8 cellular contexts compared by ENCODE assay signal in genomic region chr12:56020437-56021189, GRCh38. TPM values are rescaled to one million over a fixed set of nuclear protein-coding genes. Genes with fewer than 3 reads are reported as not detected.
DNase-seq lines count a peak whose midpoint lies in the region; ATAC-seq and TF ChIP-seq lines count a peak whose summit lies in the region.

TSS of gene IKZF4 (plus strand) at chr12:56021043. CDS start at chr12:56021494, 451 bp downstream.

- H4K20me1 ChIP-seq in BLaER1 treated with 17β-estradiol and CSF1 and Interleukin-3, amounts not matched to agents 10 nM and 100 nM, result no peaks in the 10 kb centered on the region

- H3K9ac ChIP-seq in BLaER1 treated with 17β-estradiol and CSF1 and Interleukin-3, amounts not matched to agents 10 nM and 100 nM, result peak within 1 kb of the TSS; percentile 64 to 82 (median 79); a peak in 21 of 22 replicates
- H3K9ac ChIP-seq in NT2/D1 (ENCODE audit: insufficient read length, low read depth), result peak within 1 kb of the TSS; percentile 79

- no peak for TF ChIP-seq CTCF in choroid plexus epithelial cell (conservative IDR thresholded peaks at IDR 0.05; ENCODE audit: low read depth, low read length)
- no peak for TF ChIP-seq CTCF in left lung (IDR thresholded peaks at IDR 0.05)

- no peak for DNase-seq in NT2/D1 (ENCODE audit: low read depth, low spot score)
- DNase-seq in choroid plexus epithelial cell (ENCODE audit: low read depth), result peak; percentile 71
- peak in 1 of 2 donors; percentile 72 for DNase-seq in left lung

- no peaks in the 10 kb centered on the region for H3K9me3 ChIP-seq in BLaER1 treated with 17β-estradiol and CSF1 and Interleukin-3, amounts not matched to agents 10 nM and 100 nM (replicated peaks in 1 of 11)
- H3K9me3 ChIP-seq in NT2/D1 (ENCODE audit: insufficient read depth, low read length) (no peaks in the 10 kb centered on the region), left lung (no peaks in the 10 kb centered on the region)

- peak within 1 kb of the TSS; percentile 33 to 72 (median 60); a peak in 19 of 20 replicates for H3K4me3 ChIP-seq in BLaER1 treated with 17β-estradiol and CSF1 and Interleukin-3, amounts not matched to agents 10 nM and 100 nM
- H3K4me3 ChIP-seq in NT2/D1 (ENCODE audit: insufficient read length, low read depth) (peak within 1 kb of the TSS; percentile 58), choroid plexus epithelial cell (ENCODE audit: low read depth, low read length) (peak within 1 kb of the TSS; percentile 47), left lung (peak within 1 kb of the TSS; percentile 7 to 29)

- H3K27me3 ChIP-seq in BLaER1 treated with 17β-estradiol and CSF1 and Interleukin-3, amounts not matched to agents 10 nM and 100 nM, result no peaks in the 10 kb centered on the region
- H3K27me3 ChIP-seq in NT2/D1 (ENCODE audit: insufficient read depth, insufficient read length) (no peaks in the 10 kb centered on the region), left lung (no peaks in the 10 kb centered on the region)

- H3K4me1 ChIP-seq in BLaER1 treated with 17β-estradiol and CSF1 and Interleukin-3, amounts not matched to agents 10 nM and 100 nM, result peaks cover 29 to 40% (median 37%) of the 10 kb centered on the region in 10 experiments
- H3K4me1 ChIP-seq in NT2/D1 (ENCODE audit: insufficient read depth, insufficient read length), result peaks cover 7% of the 10 kb centered on the region
- peaks cover 7 to 25% of the 10 kb centered on the region in 2 donors for H3K4me1 ChIP-seq in left lung

- peaks cover 12 to 28% (median 15%) of the 10 kb centered on the region in 11 experiments; a peak in 20 of 22 replicates for H3K36me3 ChIP-seq in BLaER1 treated with 17β-estradiol and CSF1 and Interleukin-3, amounts not matched to agents 10 nM and 100 nM
- H3K36me3 ChIP-seq in NT2/D1 (ENCODE audit: insufficient read depth, insufficient read length, low read length) (peaks cover 9% of the 10 kb centered on the region), left lung (peaks cover 0 to 8% of the 10 kb centered on the region in 2 donors)

- ATAC-seq in left lung (peak; percentile 80), GM19023 (IDR thresholded peaks at IDR 0.05; ENCODE audit: unreplicated experiment) (no peak), HG03108 (IDR thresholded peaks at IDR 0.05; ENCODE audit: unreplicated experiment) (no peak), GM18498 (IDR thresholded peaks at IDR 0.05; ENCODE audit: unreplicated experiment) (no peak)

- H3K27ac ChIP-seq in BLaER1 treated with 17β-estradiol and CSF1 and Interleukin-3, amounts not matched to agents 10 nM and 100 nM, result peak within 1 kb of the TSS; percentile 45 to 83 (median 77); a peak in 21 of 22 replicates
- H3K27ac ChIP-seq in left lung (peak within 1 kb of the TSS; percentile 62 to 66), temporal lobe (ENCODE audit: low read depth, low read length) (peak within 1 kb of the TSS; percentile 46)

- H3K4me2 ChIP-seq in BLaER1 treated with 17β-estradiol and CSF1 and Interleukin-3, amounts not matched to agents 10 nM and 100 nM, result peak within 1 kb of the TSS; percentile 77 to 95 (median 91)

- intact Hi-C loops in left lung (cut with DNase I), result no loop called here

RNA-seq across cellular contexts. Expression of gene IKZF4, which starts in this region (rescaled TPM):
- total RNA-seq in left lung (1 to 10 TPM; 7.5 to 8.5 TPM), temporal lobe (6.1 TPM)
